8 cellular contexts compared by ENCODE assay signal in genomic region chrX:132480581-132481203, GRCh38. TPM values are rescaled to one million over a fixed set of nuclear protein-coding genes. Genes with fewer than 3 reads are reported as not detected.
DNase-seq lines count a peak whose midpoint lies in the region; ATAC-seq lines count a peak whose summit lies in the region.

No MANE protein-coding gene starts in this region.

- POLR2A ChIA-PET in CD8-positive, alpha-beta memory T cell (lab: Charles Lee) = interaction anchor here (0.5 to 1.7 kb wide), 3 partner anchors 9 to 73 kb away, joined by 3 to 10 read pairs (median 3); partner anchors contain the start of gene MBNL3

- peak; percentile 9 to 60 (median 44) for DNase-seq in CD8-positive, alpha-beta memory T cell
- DNase-seq in GM19238 (ENCODE audit: insufficient read length, low spot score) (peak; percentile 25), NOMO-1 treated with DMSO at 0.1 percent for 48 hours (lab: John Stamatoyannopoulos, UW; ENCODE audit: unreplicated experiment) (peak; percentile 85), glomerular visceral epithelial cell (ENCODE audit: extremely low spot score) (peak; percentile 23), cortex of kidney (lab: John Stamatoyannopoulos, UW) (no peak)
- peak; percentile 60 for DNase-seq in activated naive CD4-positive, alpha-beta T cell treated with anti-CD3 and anti-CD28 coated beads, Interleukin-2, amount 10 ng/mL, durations not matched to agents 7 days and 5 days

- peak overlapping the region; percentile 49 for H3K27ac ChIP-seq in CD8-positive, alpha-beta memory T cell (ENCODE audit: low read depth, low read length)
- H3K27ac ChIP-seq in skin epidermis = peak overlapping the region in 20 of 21 experiments; percentile 6 to 84 (median 58)

- H3K4me1 Mint-ChIP-seq in CD8-positive, alpha-beta memory T cell = peaks cover 43 to 78% (median 73%) of the 10 kb centered on the region in 3 donors
- H3K4me1 Mint-ChIP-seq in activated naive CD4-positive, alpha-beta T cell treated with anti-CD3 and anti-CD28 coated beads, Interleukin-2, amount 10 ng/mL, durations not matched to agents 7 days and 5 days = peaks cover 57% of the 10 kb centered on the region

- no peaks in the 10 kb centered on the region for H3K9me3 Mint-ChIP-seq in CD8-positive, alpha-beta memory T cell
- H3K9me3 Mint-ChIP-seq in activated naive CD4-positive, alpha-beta T cell treated with anti-CD3 and anti-CD28 coated beads, Interleukin-2, amount 10 ng/mL, durations not matched to agents 7 days and 5 days = no peaks in the 10 kb centered on the region

- no peaks in the 10 kb centered on the region for H3K27me3 ChIP-seq in CD8-positive, alpha-beta memory T cell (ENCODE audit: insufficient read depth, low read length, poor library complexity, severe bottlenecking)

- H3K4me1 ChIP-seq in CD8-positive, alpha-beta memory T cell (ENCODE audit: insufficient read depth, low read length) = peaks cover 42% of the 10 kb centered on the region

- peak overlapping the region; percentile 89 to 99 (median 93) for H3K27ac Mint-ChIP-seq in CD8-positive, alpha-beta memory T cell
- peak overlapping the region; percentile 97 for H3K27ac Mint-ChIP-seq in activated naive CD4-positive, alpha-beta T cell treated with anti-CD3 and anti-CD28 coated beads, Interleukin-2, amount 10 ng/mL, durations not matched to agents 7 days and 5 days

- CTCF ChIA-PET in CD8-positive, alpha-beta memory T cell (lab: Charles Lee) = interaction anchor here (2.3 kb wide), 1 partner anchor 10 kb away, joined by 14 read pairs; no protein-coding TSS in a partner anchor
- CTCF ChIA-PET in activated naive CD4-positive, alpha-beta T cell treated with anti-CD3 and anti-CD28 coated beads, Interleukin-2, amount 10 ng/mL, durations not matched to agents 7 days and 5 days (lab: Charles Lee) = interaction anchor here (0.9 to 1.7 kb wide), 2 partner anchors 19 to 261 kb away, joined by 3 to 4 read pairs; partner anchors contain the start of gene RAP2C

- peak overlapping the region; percentile 84 to 90 (median 87) for H3K4me3 Mint-ChIP-seq in CD8-positive, alpha-beta memory T cell
- peak overlapping the region; percentile 75 for H3K4me3 Mint-ChIP-seq in activated naive CD4-positive, alpha-beta T cell treated with anti-CD3 and anti-CD28 coated beads, Interleukin-2, amount 10 ng/mL, durations not matched to agents 7 days and 5 days

- ATAC-seq in HG03159 (IDR thresholded peaks at IDR 0.05; ENCODE audit: unreplicated experiment) = peak; percentile 92

- H3K4me3 ChIP-seq in CD8-positive, alpha-beta memory T cell (ENCODE audit: low read length) = peak overlapping the region; percentile 58
- peak overlapping the region in 4 of 7 experiments; percentile 11 to 22 (median 19) for H3K4me3 ChIP-seq in skin epidermis

- no peaks in the 10 kb centered on the region for H3K36me3 ChIP-seq in CD8-positive, alpha-beta memory T cell (ENCODE audit: insufficient read depth, low read length)

- H3K9me3 ChIP-seq in CD8-positive, alpha-beta memory T cell (ENCODE audit: low read length) = no peaks in the 10 kb centered on the region

- peaks cover 0 to 1% of the 10 kb centered on the region in 2 donors for H3K27me3 Mint-ChIP-seq in CD8-positive, alpha-beta memory T cell
- no peaks in the 10 kb centered on the region for H3K27me3 Mint-ChIP-seq in activated naive CD4-positive, alpha-beta T cell treated with anti-CD3 and anti-CD28 coated beads, Interleukin-2, amount 10 ng/mL, durations not matched to agents 7 days and 5 days

- H3K36me3 Mint-ChIP-seq in CD8-positive, alpha-beta memory T cell = no peaks in the 10 kb centered on the region
- peaks cover 2% of the 10 kb centered on the region for H3K36me3 Mint-ChIP-seq in activated naive CD4-positive, alpha-beta T cell treated with anti-CD3 and anti-CD28 coated beads, Interleukin-2, amount 10 ng/mL, durations not matched to agents 7 days and 5 days

RNA-seq across cellular contexts. Expression of gene MBNL3, which starts 8.1 kb away (rescaled TPM):
- 10 to 100 TPM; 27.8 to 31.2 TPM for total RNA-seq in CD8-positive, alpha-beta memory T cell
- polyA plus RNA-seq in CD8-positive, alpha-beta memory T cell = 31.1 TPM
